In genomic region chr5:62306494-62307363, GRCh38 we compare ENCODE assay signal across 1 cellular context.
TF ChIP-seq lines count a peak whose summit lies in the region.

No MANE protein-coding gene starts in this region.

TF ChIP-seq in GM12878, 131 proteins besides CTCF, POLR2A, EP300 and RAD21 (continued from another document):
- TF ChIP-seq SKIL (IDR thresholded peaks at IDR 0.05; ENCODE audit: low read depth, poor library complexity, severe bottlenecking): peak; percentile 31
- no peak for TF ChIP-seq CBX3 (IDR thresholded peaks at IDR 0.05; ENCODE audit: borderline replicate concordance, low read depth)
- peak; percentile 65; the same call in 1 of the 2 replicates for TF ChIP-seq MLLT1 (IDR thresholded peaks at IDR 0.05)
- TF ChIP-seq TCF12 (IDR thresholded peaks at IDR 0.05; ENCODE audit: low read depth, low read length): 0 out of 2 replicates have a peak, but pooled peaks have one; percentile 17
- no peak for TF ChIP-seq PBX3 (IDR thresholded peaks at IDR 0.05; ENCODE audit: insufficient replicate concordance, low read depth, low read length)
